8 cellular contexts compared by ENCODE assay signal in the genomic region with DNA sequence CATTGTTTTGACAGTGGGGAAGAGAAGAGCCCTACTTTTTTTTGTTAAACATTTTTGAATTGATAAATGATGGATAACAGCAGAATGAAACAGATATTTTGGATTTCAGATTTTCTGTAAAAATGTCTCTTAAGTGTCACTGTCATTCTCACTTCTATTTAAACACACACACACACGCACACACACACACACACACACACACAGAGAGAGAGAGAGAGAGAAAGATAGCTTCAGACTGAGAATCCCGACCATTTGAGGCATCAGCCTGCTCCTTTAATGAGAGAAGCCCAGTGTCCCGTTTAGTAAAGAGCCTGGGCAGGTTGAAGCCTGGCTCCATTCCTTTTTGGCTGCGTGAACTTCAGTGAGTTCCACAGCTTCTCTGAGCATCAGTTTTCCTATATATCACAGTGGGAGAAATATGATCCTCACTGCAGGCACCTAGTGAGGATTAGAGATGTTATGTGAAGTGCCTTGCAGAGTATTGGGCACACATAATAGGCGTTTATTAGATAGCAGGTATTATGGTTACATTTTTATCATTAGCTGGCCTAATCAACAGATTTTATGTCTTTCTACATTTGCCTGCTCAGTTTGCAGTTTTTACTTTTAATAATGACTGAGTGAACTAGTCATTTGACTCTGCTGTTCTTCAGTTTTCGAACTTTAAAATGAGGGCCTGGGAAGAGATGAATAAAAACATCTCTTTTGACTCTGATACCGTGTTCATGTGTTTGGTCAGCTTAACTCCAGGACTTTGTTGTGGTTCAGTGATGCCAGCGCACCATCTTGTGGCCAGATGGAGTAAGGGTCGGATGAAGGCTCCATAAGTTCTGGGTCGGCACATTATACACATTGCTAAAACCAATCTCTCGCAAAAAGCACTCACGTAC.
DNase-seq lines count a peak whose midpoint lies in the region; ATAC-seq and TF ChIP-seq lines count a peak whose summit lies in the region.

No MANE protein-coding gene starts in this region.

- peak overlapping the region in 2 of 3 donors; percentile 69 to 76 for H3K27ac Mint-ChIP-seq in IgD-negative memory B cell
- peak overlapping the region; percentile 53 for H3K27ac Mint-ChIP-seq in activated T-helper 1 cell treated with anti-CD3 and anti-CD28 coated beads, Interleukin-12 subunit alpha, Interleukin-12 subunit beta, Interleukin-2, Interleukin-4 antibody, amounts not matched to agents 30 ng/mL and 10 ng/mL and 1 ng/mL, durations not matched to agents 14 hours and 24 hours and 36 hours

- intact Hi-C loops in activated T-helper 1 cell treated with anti-CD3 and anti-CD28 coated beads, Interleukin-12 subunit alpha, Interleukin-12 subunit beta, Interleukin-2, Interleukin-4 antibody, amounts not matched to agents 30 ng/mL and 10 ng/mL and 1 ng/mL, durations not matched to agents 14 hours and 24 hours and 36 hours (cut with micrococcal nuclease) = loop anchor here (1.0 to 5.0 kb wide), 8 partner anchors 108 to 651 kb away; a partner anchor contains a TSS

- H3K9ac ChIP-seq in DND-41 (ENCODE audit: low read depth, low read length) = no peak overlapping the region

- TF ChIP-seq CTCF in DND-41 (IDR thresholded peaks at IDR 0.05; ENCODE audit: borderline replicate concordance, extremely low read depth, low read length, poor library complexity, severe bottlenecking) = peak; percentile 82

- H3K27ac ChIP-seq in DND-41 (ENCODE audit: low read length) (no peak overlapping the region), thymus (ENCODE audit: low read depth) (peak overlapping the region; percentile 25)

- no peaks in the 10 kb centered on the region for H4K20me1 ChIP-seq in DND-41 (ENCODE audit: insufficient read depth, low read length)

- H3K36me3 Mint-ChIP-seq in IgD-negative memory B cell = peaks cover 3% of the 10 kb centered on the region
- peaks cover 16% of the 10 kb centered on the region for H3K36me3 Mint-ChIP-seq in activated T-helper 1 cell treated with anti-CD3 and anti-CD28 coated beads, Interleukin-12 subunit alpha, Interleukin-12 subunit beta, Interleukin-2, Interleukin-4 antibody, amounts not matched to agents 30 ng/mL and 10 ng/mL and 1 ng/mL, durations not matched to agents 14 hours and 24 hours and 36 hours (ENCODE audit: low read depth)

- H3K9me3 ChIP-seq in DND-41 (ENCODE audit: insufficient read depth, low read length, severe bottlenecking) (no peaks in the 10 kb centered on the region), thymus (ENCODE audit: control insufficient read depth) (no peaks in the 10 kb centered on the region)

- H3K27me3 Mint-ChIP-seq in IgD-negative memory B cell = no peaks in the 10 kb centered on the region
- no peaks in the 10 kb centered on the region for H3K27me3 Mint-ChIP-seq in activated T-helper 1 cell treated with anti-CD3 and anti-CD28 coated beads, Interleukin-12 subunit alpha, Interleukin-12 subunit beta, Interleukin-2, Interleukin-4 antibody, amounts not matched to agents 30 ng/mL and 10 ng/mL and 1 ng/mL, durations not matched to agents 14 hours and 24 hours and 36 hours (ENCODE audit: insufficient read depth)

- peak overlapping the region in 1 of 4 donors; percentile 4 for H3K4me3 Mint-ChIP-seq in IgD-negative memory B cell
- H3K4me3 Mint-ChIP-seq in activated T-helper 1 cell treated with anti-CD3 and anti-CD28 coated beads, Interleukin-12 subunit alpha, Interleukin-12 subunit beta, Interleukin-2, Interleukin-4 antibody, amounts not matched to agents 30 ng/mL and 10 ng/mL and 1 ng/mL, durations not matched to agents 14 hours and 24 hours and 36 hours = no peak overlapping the region

- H3K4me3 ChIP-seq in DND-41 (ENCODE audit: low read depth in 1 of 2, low read length in 2 of 2) (no peak overlapping the region), thymus (ENCODE audit: low read length) (no peak overlapping the region)

- no peak overlapping the region for H3K4me2 ChIP-seq in DND-41 (ENCODE audit: insufficient read depth, low read length)

- peak; percentile 58 for DNase-seq in DND-41
- peak; percentile 85 for DNase-seq in OCI-M1 (lab: John Stamatoyannopoulos, UW)
- peak; percentile 55 for DNase-seq in activated T-helper 1 cell treated with anti-CD3 and anti-CD28 coated beads, Interleukin-12 subunit alpha, Interleukin-12 subunit beta, Interleukin-2, Interleukin-4 antibody, amounts not matched to agents 30 ng/mL and 10 ng/mL and 1 ng/mL, durations not matched to agents 14 hours and 24 hours and 36 hours (ENCODE audit: low spot score)
- peak; percentile 71 for DNase-seq in fibroblast of the conjunctiva (ENCODE audit: low read depth)
- peak in 46 of 56 donors; percentile 2 to 83 (median 39) for DNase-seq in nucleus accumbens (lab: John Stamatoyannopoulos, UW)

- H3K27me3 ChIP-seq in DND-41 (ENCODE audit: insufficient read depth, low read length, poor library complexity) = no peaks in the 10 kb centered on the region
- no peaks in the 10 kb centered on the region for H3K27me3 ChIP-seq in thymus (ENCODE audit: control insufficient read depth, insufficient read depth)

- 44% methylated on average over 12 of the region's 12 CpGs for WGBS in thymus

- H3K4me1 Mint-ChIP-seq in IgD-negative memory B cell = peaks cover 14 to 28% (median 15%) of the 10 kb centered on the region in 3 donors
- H3K4me1 Mint-ChIP-seq in activated T-helper 1 cell treated with anti-CD3 and anti-CD28 coated beads, Interleukin-12 subunit alpha, Interleukin-12 subunit beta, Interleukin-2, Interleukin-4 antibody, amounts not matched to agents 30 ng/mL and 10 ng/mL and 1 ng/mL, durations not matched to agents 14 hours and 24 hours and 36 hours (ENCODE audit: low read depth) = peaks cover 44% of the 10 kb centered on the region

- no peaks in the 10 kb centered on the region for H3K9me3 Mint-ChIP-seq in IgD-negative memory B cell
- no peaks in the 10 kb centered on the region for H3K9me3 Mint-ChIP-seq in activated T-helper 1 cell treated with anti-CD3 and anti-CD28 coated beads, Interleukin-12 subunit alpha, Interleukin-12 subunit beta, Interleukin-2, Interleukin-4 antibody, amounts not matched to agents 30 ng/mL and 10 ng/mL and 1 ng/mL, durations not matched to agents 14 hours and 24 hours and 36 hours

- ATAC-seq in DND-41 (ENCODE audit: insufficient read depth, low read depth) (peak; percentile 80), GM21619 (IDR thresholded peaks at IDR 0.05; ENCODE audit: unreplicated experiment) (peak; percentile 90)

- no peak overlapping the region for H2AFZ ChIP-seq in DND-41 (ENCODE audit: low read depth, low read length)

- no peaks in the 10 kb centered on the region for H3K79me2 ChIP-seq in DND-41 (ENCODE audit: insufficient read depth, low read length)

- no peaks in the 10 kb centered on the region for H3K4me1 ChIP-seq in DND-41 (ENCODE audit: insufficient read depth, low read length)
- peaks cover 10% of the 10 kb centered on the region for H3K4me1 ChIP-seq in thymus (ENCODE audit: control insufficient read depth, insufficient read depth, low read length)

- H3K36me3 ChIP-seq in DND-41 (ENCODE audit: insufficient read depth, low read length) (peaks cover 15% of the 10 kb centered on the region), thymus (ENCODE audit: control insufficient read depth, insufficient read depth) (peaks cover 11% of the 10 kb centered on the region)
